In the genomic region with DNA sequence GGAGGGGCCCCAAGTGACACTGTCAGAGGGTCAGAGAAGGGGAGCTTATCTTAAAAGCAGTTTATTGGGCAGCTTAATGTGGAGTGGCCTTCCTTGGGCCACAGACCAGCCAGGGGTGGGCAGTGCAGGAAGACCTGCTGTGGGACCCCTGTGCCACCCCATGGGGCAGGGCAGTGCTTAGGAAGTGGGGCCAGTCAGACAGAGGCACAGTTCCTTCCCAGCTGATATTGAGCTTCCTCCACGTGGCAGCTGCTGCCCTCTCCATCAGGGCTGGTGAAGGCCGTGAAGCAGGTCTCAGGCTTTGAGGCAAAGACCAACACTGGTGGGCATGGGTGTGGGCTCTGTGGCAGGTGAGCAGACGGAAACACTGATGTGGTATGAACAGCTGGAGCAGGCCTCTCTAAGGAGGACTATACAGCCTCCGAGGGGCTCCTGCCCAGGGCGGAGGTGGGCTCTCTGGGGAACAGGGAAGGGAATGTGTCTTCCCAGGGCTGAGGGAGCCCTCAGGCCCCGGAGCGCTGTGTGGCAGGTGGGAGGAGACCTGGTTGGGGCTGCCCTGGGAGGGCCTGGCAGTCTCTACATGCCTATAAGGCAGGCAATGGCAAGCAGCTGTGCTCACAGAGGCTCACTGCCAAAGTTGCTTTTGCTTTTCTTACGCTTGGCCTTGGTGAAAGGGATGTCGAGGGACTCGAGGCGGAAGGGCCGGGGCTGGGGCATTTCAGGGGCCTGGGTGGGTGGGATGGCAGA, we compare ENCODE assay signal across 12 cellular contexts. TPM values are rescaled to one million over a fixed set of nuclear protein-coding genes. Genes with fewer than 3 reads are reported as not detected.
"Had no signal": no experiment of that assay in that cellular context is flagged by ENCODE, and none has a peak within 500 bp of the region (broad histone marks: within the 10 kb centered on the region; RNA-seq: fewer than 3 reads in every experiment).

No MANE protein-coding gene starts in this region.

- H3K36me3 ChIP-seq: ovary had no signal

- H3K4me3 ChIP-seq: mucosa of descending colon, ovary had no signal

- H3K4me3 Mint-ChIP-seq: activated CD4-positive, alpha-beta T cell treated with anti-CD3 and anti-CD28 coated beads, Interleukin-2, amount 10 ng/mL, durations not matched to agents 24 days and 14 days; activated naive CD8-positive, alpha-beta T cell treated with anti-CD3 and anti-CD28 coated beads, Interleukin-2, amount 10 ng/mL, durations not matched to agents 7 days and 5 days; T-helper 2 cell treated with Interferon-gamma antibody and Interleukin-4, amounts not matched to agents 5 μg/mL and 100 μg/mL, for 36 hours had no signal

- H3K27me3 Mint-ChIP-seq: activated CD4-positive, alpha-beta T cell treated with anti-CD3 and anti-CD28 coated beads, Interleukin-2, amount 10 ng/mL, durations not matched to agents 24 days and 14 days; activated naive CD8-positive, alpha-beta T cell treated with anti-CD3 and anti-CD28 coated beads, Interleukin-2, amount 10 ng/mL, durations not matched to agents 7 days and 5 days; naive thymus-derived CD4-positive, alpha-beta T cell had no signal

- H3K27me3 ChIP-seq: ovary had no signal

- H3K9me3 Mint-ChIP-seq: activated CD4-positive, alpha-beta T cell treated with anti-CD3 and anti-CD28 coated beads, Interleukin-2, amount 10 ng/mL, durations not matched to agents 24 days and 14 days; T-helper 2 cell treated with Interferon-gamma antibody and Interleukin-4, amounts not matched to agents 5 μg/mL and 100 μg/mL, for 36 hours had no signal

- DNase-seq: activated CD4-positive, alpha-beta T cell treated with anti-CD3 and anti-CD28 coated beads, Interleukin-2, amount 10 ng/mL, durations not matched to agents 24 days and 14 days; activated CD4-positive, CD25-positive, alpha-beta regulatory T cell; activated gamma-delta T cell treated with Interleukin-2 at 50 U/mL for 16 hours; activated naive CD8-positive, alpha-beta T cell treated with anti-CD3 and anti-CD28 coated beads, Interleukin-2, amount 10 ng/mL, durations not matched to agents 7 days and 5 days; anterior cingulate cortex; islet precursor cell; naive thymus-derived CD4-positive, alpha-beta T cell; ovary; stimulated activated CD4-positive, alpha-beta T cell treated with anti-CD3 and anti-CD28 coated beads, Interleukin-12 subunit alpha, Interleukin-12 subunit beta, amount 100 ng/mL, for 4 hours; stimulated activated CD4-positive, alpha-beta T cell treated with anti-CD3 and anti-CD28 coated beads, Interleukin-2, amount 100 ng/mL, for 24 hours had no signal

- H3K9me3 ChIP-seq: mucosa of descending colon, ovary had no signal

- H3K27ac ChIP-seq: ovary had no signal

- H3K27ac Mint-ChIP-seq: activated CD4-positive, alpha-beta T cell treated with anti-CD3 and anti-CD28 coated beads, Interleukin-2, amount 10 ng/mL, durations not matched to agents 24 days and 14 days; activated naive CD8-positive, alpha-beta T cell treated with anti-CD3 and anti-CD28 coated beads, Interleukin-2, amount 10 ng/mL, durations not matched to agents 7 days and 5 days; T-helper 2 cell treated with Interferon-gamma antibody and Interleukin-4, amounts not matched to agents 5 μg/mL and 100 μg/mL, for 36 hours had no signal

RNA-seq across cellular contexts. Expression of a gene that starts 53.7 kb away (rescaled TPM):
- total RNA-seq: activated CD4-positive, alpha-beta T cell treated with anti-CD3 and anti-CD28 coated beads, Interleukin-2, amount 10 ng/mL, durations not matched to agents 24 days and 14 days; activated naive CD8-positive, alpha-beta T cell treated with anti-CD3 and anti-CD28 coated beads, Interleukin-2, amount 10 ng/mL, durations not matched to agents 7 days and 5 days; naive thymus-derived CD4-positive, alpha-beta T cell had no signal
- polyA plus RNA-seq: naive thymus-derived CD4-positive, alpha-beta T cell had no signal
